In the genomic region with DNA sequence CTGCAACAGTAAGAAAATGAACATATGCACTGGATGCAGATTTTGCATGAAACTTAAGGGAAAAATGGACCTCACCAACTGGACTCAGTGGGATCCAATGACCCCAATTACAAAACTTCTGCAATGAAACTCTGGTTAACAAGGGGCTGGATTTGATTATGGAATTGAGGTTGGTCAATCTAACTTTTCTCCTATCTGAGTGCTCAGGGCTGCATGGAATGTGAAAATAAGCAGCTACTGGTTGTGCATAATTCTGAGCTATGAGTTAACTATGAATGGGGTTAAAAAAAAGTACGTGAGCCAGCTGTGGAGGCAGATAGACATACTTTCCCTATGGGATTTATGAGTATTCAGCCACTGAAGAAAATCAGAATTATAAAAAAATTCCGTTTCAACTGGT, we compare ENCODE assay signal across 1 cellular context.
TF ChIP-seq lines count a peak whose summit lies in the region.

No MANE protein-coding gene starts in this region.

TF ChIP-seq in K562, 482 proteins besides CTCF, POLR2A, EP300 and RAD21:
- TF ChIP-seq, protein P1, sequence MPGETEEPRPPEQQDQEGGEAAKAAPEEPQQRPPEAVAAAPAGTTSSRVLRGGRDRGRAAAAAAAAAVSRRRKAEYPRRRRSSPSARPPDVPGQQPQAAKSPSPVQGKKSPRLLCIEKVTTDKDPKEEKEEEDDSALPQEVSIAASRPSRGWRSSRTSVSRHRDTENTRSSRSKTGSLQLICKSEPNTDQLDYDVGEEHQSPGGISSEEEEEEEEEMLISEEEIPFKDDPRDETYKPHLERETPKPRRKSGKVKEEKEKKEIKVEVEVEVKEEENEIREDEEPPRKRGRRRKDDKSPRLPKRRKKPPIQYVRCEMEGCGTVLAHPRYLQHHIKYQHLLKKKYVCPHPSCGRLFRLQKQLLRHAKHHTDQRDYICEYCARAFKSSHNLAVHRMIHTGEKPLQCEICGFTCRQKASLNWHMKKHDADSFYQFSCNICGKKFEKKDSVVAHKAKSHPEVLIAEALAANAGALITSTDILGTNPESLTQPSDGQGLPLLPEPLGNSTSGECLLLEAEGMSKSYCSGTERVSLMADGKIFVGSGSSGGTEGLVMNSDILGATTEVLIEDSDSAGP (CRISPR knock-in tag; IDR thresholded peaks at IDR 0.05), result no peak
- TF ChIP-seq NR2C2 (CRISPR knock-in tag; IDR thresholded peaks at IDR 0.05) (no peak), NR2C2 (tag; IDR thresholded peaks at IDR 0.05) (0 out of 2 replicates have a peak, but pooled peaks have one; percentile 12), GABPA (tag; conservative IDR thresholded peaks at IDR 0.05; ENCODE audit: low read depth) (0 out of 2 replicates have a peak, but pooled peaks have one; percentile 22), SMARCB1 (IDR thresholded peaks at IDR 0.05; ENCODE audit: insufficient read length, low read depth) (no peak)
- TF ChIP-seq, protein P2, sequence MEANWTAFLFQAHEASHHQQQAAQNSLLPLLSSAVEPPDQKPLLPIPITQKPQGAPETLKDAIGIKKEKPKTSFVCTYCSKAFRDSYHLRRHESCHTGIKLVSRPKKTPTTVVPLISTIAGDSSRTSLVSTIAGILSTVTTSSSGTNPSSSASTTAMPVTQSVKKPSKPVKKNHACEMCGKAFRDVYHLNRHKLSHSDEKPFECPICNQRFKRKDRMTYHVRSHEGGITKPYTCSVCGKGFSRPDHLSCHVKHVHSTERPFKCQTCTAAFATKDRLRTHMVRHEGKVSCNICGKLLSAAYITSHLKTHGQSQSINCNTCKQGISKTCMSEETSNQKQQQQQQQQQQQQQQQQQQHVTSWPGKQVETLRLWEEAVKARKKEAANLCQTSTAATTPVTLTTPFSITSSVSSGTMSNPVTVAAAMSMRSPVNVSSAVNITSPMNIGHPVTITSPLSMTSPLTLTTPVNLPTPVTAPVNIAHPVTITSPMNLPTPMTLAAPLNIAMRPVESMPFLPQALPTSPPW (CRISPR knock-in tag; IDR thresholded peaks at IDR 0.05), result 0 out of 2 replicates have a peak, but pooled peaks have one; percentile 2
- TF ChIP-seq, protein P3, sequence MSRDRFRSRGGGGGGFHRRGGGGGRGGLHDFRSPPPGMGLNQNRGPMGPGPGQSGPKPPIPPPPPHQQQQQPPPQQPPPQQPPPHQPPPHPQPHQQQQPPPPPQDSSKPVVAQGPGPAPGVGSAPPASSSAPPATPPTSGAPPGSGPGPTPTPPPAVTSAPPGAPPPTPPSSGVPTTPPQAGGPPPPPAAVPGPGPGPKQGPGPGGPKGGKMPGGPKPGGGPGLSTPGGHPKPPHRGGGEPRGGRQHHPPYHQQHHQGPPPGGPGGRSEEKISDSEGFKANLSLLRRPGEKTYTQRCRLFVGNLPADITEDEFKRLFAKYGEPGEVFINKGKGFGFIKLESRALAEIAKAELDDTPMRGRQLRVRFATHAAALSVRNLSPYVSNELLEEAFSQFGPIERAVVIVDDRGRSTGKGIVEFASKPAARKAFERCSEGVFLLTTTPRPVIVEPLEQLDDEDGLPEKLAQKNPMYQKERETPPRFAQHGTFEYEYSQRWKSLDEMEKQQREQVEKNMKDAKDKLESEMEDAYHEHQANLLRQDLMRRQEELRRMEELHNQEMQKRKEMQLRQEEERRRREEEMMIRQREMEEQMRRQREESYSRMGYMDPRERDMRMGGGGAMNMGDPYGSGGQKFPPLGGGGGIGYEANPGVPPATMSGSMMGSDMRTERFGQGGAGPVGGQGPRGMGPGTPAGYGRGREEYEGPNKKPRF (IDR thresholded peaks at IDR 0.05; ENCODE audit: low read depth, low read length), result no peak
